10 cellular contexts compared by ENCODE assay signal in genomic region chr4:113639311-113639710, GRCh38.
A peak's percentile ranks its signal among the peaks of the same experiment; 100 is the strongest.
DNase-seq lines count a peak whose midpoint lies in the region; ATAC-seq and TF ChIP-seq lines count a peak whose summit lies in the region.
"Had no signal": no experiment of that assay in that cellular context is flagged by ENCODE, and none has a peak within 500 bp of the region (broad histone marks: within the 10 kb centered on the region; RNA-seq: fewer than 3 reads in every experiment).

No MANE protein-coding gene starts in this region.

- H3K79me2 ChIP-seq in OCI-LY7 (ENCODE audit: insufficient read depth, low read depth, low read length) = peaks cover 90% of the 10 kb centered on the region

- H3K4me1 ChIP-seq in OCI-LY7 (ENCODE audit: insufficient read depth, low read length, poor library complexity, severe bottlenecking) (peaks cover 95% of the 10 kb centered on the region), skeletal muscle tissue (ENCODE audit: control insufficient read depth in 3 of 3, insufficient read depth in 3 of 3, low read length in 3 of 3) (peaks cover 10 to 20% (median 11%) of the 10 kb centered on the region in 3 donors)

- peak overlapping the region; percentile 74 for H3K4me2 ChIP-seq in OCI-LY7 (ENCODE audit: low read length)

- no peak overlapping the region for H2AFZ ChIP-seq in OCI-LY7 (ENCODE audit: low read length)

- POLR2A ChIA-PET in OCI-LY7 (lab: Charles Lee) = interaction anchor here (0.7 to 6.7 kb wide), 8 partner anchors 24 to 124 kb away, joined by 3 to 91 read pairs (median 16); no protein-coding TSS in a partner anchor

- no peak for TF ChIP-seq CTCF in OCI-LY7 (conservative IDR thresholded peaks at IDR 0.05; ENCODE audit: low read length)

- DNase-seq in activated CD8-positive, alpha-beta memory T cell treated with anti-CD3 and anti-CD28 coated beads, Interleukin-2, amount 50 U/mL, for 4 hours = peak; percentile 21
- no peak for DNase-seq in activated CD8-positive, alpha-beta memory T cell treated with anti-CD3 and anti-CD28 coated beads for 24 hours
- peak; percentile 43 for DNase-seq in OCI-LY7 (ENCODE audit: low spot score)
- no peak for DNase-seq in NCI-H1105 treated with DMSO at 0.1 percent for 48 hours (lab: John Stamatoyannopoulos, UW)
- no peak for DNase-seq in AG20443 (ENCODE audit: low spot score)
- DNase-seq in H4 (ENCODE audit: low spot score) = no peak
- DNase-seq: foreskin melanocyte had no signal

- H4K20me1 ChIP-seq in OCI-LY7 (ENCODE audit: insufficient read depth, low read length) = no peaks in the 10 kb centered on the region

- intact Hi-C loops in OCI-LY7 (cut with micrococcal nuclease; ENCODE audit: unreplicated experiment) = loop anchor here (2.0 to 10.0 kb wide), 2 partner anchors 43 to 245 kb away; no protein-coding TSS in a partner anchor

- no peaks in the 10 kb centered on the region for H3K27me3 ChIP-seq in skeletal muscle tissue (ENCODE audit: control insufficient read depth in 3 of 3, insufficient read depth in 3 of 3, low read length in 3 of 3)

- ATAC-seq in GM21447 (IDR thresholded peaks at IDR 0.05; ENCODE audit: unreplicated experiment) = peak; percentile 42

- no peaks in the 10 kb centered on the region for H3K9me2 ChIP-seq in OCI-LY7 (ENCODE audit: insufficient read depth, low read length)

- peak overlapping the region; percentile 93 for H3K27ac ChIP-seq in OCI-LY7 (ENCODE audit: low read depth, low read length, poor library complexity, severe bottlenecking)
- H3K27ac ChIP-seq in skeletal muscle tissue (ENCODE audit: low read depth, low read length) = peak overlapping the region; percentile 9

- peak overlapping the region; percentile 39 for H3K4me3 ChIP-seq in OCI-LY7 (ENCODE audit: low read depth, low read length, poor library complexity, severe bottlenecking)
- no peak overlapping the region for H3K4me3 ChIP-seq in skeletal muscle tissue (ENCODE audit: low read length in 3 of 3)
- H3K4me3 ChIP-seq: HAP-1 had no signal

- no peak overlapping the region for H3K9ac ChIP-seq in skeletal muscle tissue (ENCODE audit: low read depth in 1 of 3, low read length in 3 of 3)

- CTCF ChIA-PET in OCI-LY7 (lab: Charles Lee; ENCODE audit: unreplicated experiment) = no interaction called here

- H3K36me3 ChIP-seq in OCI-LY7 (ENCODE audit: insufficient read depth, low read length) (peaks cover 34% of the 10 kb centered on the region), skeletal muscle tissue (ENCODE audit: control insufficient read depth in 3 of 3, insufficient read depth in 3 of 3, low read length in 3 of 3) (no peaks in the 10 kb centered on the region)
- H3K36me3 ChIP-seq: HAP-1 had no signal

- peaks cover 13% of the 10 kb centered on the region; the same call in 1 of the 2 replicates for H3K9me3 ChIP-seq in OCI-LY7 (ENCODE audit: low read length)
- H3K9me3 ChIP-seq in skeletal muscle tissue (ENCODE audit: control insufficient read depth in 3 of 3, low read length in 3 of 3) = no peaks in the 10 kb centered on the region
- H3K9me3 ChIP-seq: HAP-1 had no signal

- BruUV-seq in OCI-LY7 (replicated peaks; lab: Mats Ljungman, UMichigan) = no TSS peak

Comparison
In these comparisons a context has a peak if more than half of its experiments do, and no peak if none do; other contexts are left out.
1. DNase-seq: peak in activated CD8-positive, alpha-beta memory T cell treated with anti-CD3 and anti-CD28 coated beads, Interleukin-2, amount 50 U/mL, for 4 hours (single experiment) and OCI-LY7 (single experiment); none in activated CD8-positive, alpha-beta memory T cell treated with anti-CD3 and anti-CD28 coated beads for 24 hours (single experiment), NCI-H1105 treated with DMSO at 0.1 percent for 48 hours (single experiment), AG20443 (single experiment) and H4 (single experiment).